In genomic region chr2:69436937-69437750, GRCh38 we compare ENCODE assay signal across 8 cellular contexts. TPM values are rescaled to one million over a fixed set of nuclear protein-coding genes. Genes with fewer than 3 reads are reported as not detected.
DNase-seq lines count a peak whose midpoint lies in the region; ATAC-seq, FAIRE-seq and TF ChIP-seq lines count a peak whose summit lies in the region.

NFU1 (minus strand) TSS chr2:69437435; CDS start chr2:69437422, 13 bp downstream.

- FAIRE-seq in kidney (lab: Jason Lieb, UNC), result no peak

- ATAC-seq in GM19043 (IDR thresholded peaks at IDR 0.05; ENCODE audit: low read depth, unreplicated experiment) (peak; percentile 92), HG03378 (IDR thresholded peaks at IDR 0.05; ENCODE audit: unreplicated experiment) (peak; percentile 93)

- H3K36me3 ChIP-seq in kidney (ENCODE audit: control insufficient read depth in 1 of 2, insufficient read depth in 2 of 2, low read length in 2 of 2), result no peaks in the 10 kb centered on the region

- DNase-seq in Ammon's horn (ENCODE audit: low spot score), result peak; percentile 96
- peak; percentile 94 for DNase-seq in NCI-H460 (ENCODE audit: extremely low read depth, low read depth)
- DNase-seq in activated CD4-positive, CD25-positive, alpha-beta regulatory T cell treated with anti-CD3 and anti-CD28 coated beads, Interleukin-2, amount 50 U/mL, for 72 hours, result peak; percentile 87
- DNase-seq in cerebellar nuclear complex (lab: John Stamatoyannopoulos, UW), result peak; percentile 80 to 90
- peak; percentile 98 for DNase-seq in kidney
- peak; percentile 95 for DNase-seq in stimulated activated CD4-positive, alpha-beta T cell treated with anti-CD3 and anti-CD28 coated beads, Interleukin-15, amount 100 ng/mL, for 24 hours

- intact Hi-C loops in kidney (cut with DNase I), result no loop called here

- no peaks in the 10 kb centered on the region for H3K9me3 ChIP-seq in kidney (ENCODE audit: control insufficient read depth in 1 of 2, low read length in 2 of 2)

- H3K4me3 ChIP-seq in kidney (ENCODE audit: low read length in 2 of 2), result peak within 1 kb of the TSS; percentile 80 to 92

- H3K9ac ChIP-seq in kidney (ENCODE audit: low read length in 2 of 2), result peak within 1 kb of the TSS; percentile 94 to 97

- TF ChIP-seq CTCF in kidney (IDR thresholded peaks at IDR 0.05; ENCODE audit: borderline replicate concordance, extremely low read depth, insufficient read depth), result peak; percentile 38

- H3K4me1 ChIP-seq in kidney (ENCODE audit: control insufficient read depth in 1 of 2, insufficient read depth in 1 of 2, low read depth in 1 of 2, low read length in 2 of 2), result peaks cover 7 to 20% of the 10 kb centered on the region in 2 donors

- H3K27ac ChIP-seq in kidney (ENCODE audit: low read depth in 2 of 2, low read length in 2 of 2), result peak within 1 kb of the TSS; percentile 95 to 99

RNA-seq across cellular contexts. Expression of gene NFU1, which starts in this region (rescaled TPM):
- 70.2 and 80.4 TPM in 2 replicates for total RNA-seq in NCI-H460 (2014; rRNA removed; shearing (Covaris generic))
- polyA plus RNA-seq in NCI-H460 (2014; cell fraction: nucleus; rRNA removed), result 25.2 and 47.7 TPM in 2 replicates
- 40.2 TPM for total RNA-seq in kidney
- 120 TPM for polyA plus RNA-seq in kidney (ENCODE audit: insufficient read depth, low read depth, low replicate concordance)

Comparison
In these comparisons a context has a peak if more than half of its experiments do, and no peak if none do; other contexts are left out.
1. Peak in every context shown above with its lines: DNase-seq, ATAC-seq, H3K4me3 ChIP-seq and H3K27ac ChIP-seq.